ENCODE assay signal across 8 cellular contexts in the genomic region with DNA sequence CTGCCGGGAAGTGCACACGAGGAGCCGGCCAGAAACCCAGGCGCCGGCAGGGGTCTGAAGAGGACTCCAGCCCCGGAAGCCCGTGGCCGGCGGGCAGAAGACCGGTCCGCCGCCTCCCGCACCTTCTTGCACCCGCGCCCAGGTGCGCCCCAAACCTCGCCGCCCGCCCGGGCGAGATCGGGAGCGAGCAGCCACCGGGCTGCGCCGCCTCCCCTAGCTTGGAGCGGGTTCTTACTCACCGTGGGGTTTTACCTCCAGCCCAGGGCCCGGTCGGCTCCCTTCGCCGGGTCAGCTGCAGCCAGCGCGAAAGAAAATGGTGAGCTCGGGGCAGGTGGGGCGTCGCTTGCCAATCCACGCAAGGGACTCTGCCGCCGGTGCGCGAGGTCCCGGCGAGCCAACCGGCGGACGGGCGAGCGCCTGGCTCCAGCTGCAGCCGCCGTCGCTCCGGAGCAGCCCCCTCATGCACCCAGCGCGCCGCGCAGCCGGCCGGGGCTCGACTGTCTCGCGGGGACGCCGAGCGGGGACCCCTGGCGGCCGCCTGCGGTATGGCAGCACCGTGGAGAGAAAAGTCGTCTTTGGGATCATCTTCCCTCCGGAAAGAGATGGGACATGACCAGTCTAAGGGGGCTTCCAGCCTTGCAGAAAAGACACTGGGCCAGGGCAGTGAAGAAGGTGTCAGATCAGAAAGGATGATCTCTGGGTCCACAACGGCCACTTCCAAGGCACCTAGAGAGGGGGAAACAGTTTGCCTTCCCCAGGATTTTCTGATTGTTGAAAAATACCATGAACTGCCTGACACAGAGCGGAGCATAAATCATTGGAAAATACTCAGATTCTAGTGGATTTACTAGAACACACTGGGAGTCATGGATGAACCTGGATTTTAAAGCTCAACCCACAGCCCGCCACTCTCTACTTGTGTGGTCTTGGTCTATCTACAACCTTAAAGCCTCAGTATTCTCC.
DNase-seq lines count a peak whose midpoint lies in the region; ATAC-seq lines count a peak whose summit lies in the region.

A gene (minus strand): TSS at position 499 of the 963 bp plus-strand sequence. CDS start 74,264 bp downstream, outside the sequence.

- peak within 1 kb of the TSS; percentile 97 for H3K4me3 Mint-ChIP-seq in memory B cell

- ATAC-seq in GM18909 (IDR thresholded peaks at IDR 0.05; ENCODE audit: poor library complexity, unreplicated experiment) = peak; percentile 79
- peak; percentile 75 for ATAC-seq in HG03139 (IDR thresholded peaks at IDR 0.05; ENCODE audit: unreplicated experiment)
- ATAC-seq in memory B cell (ENCODE audit: low read depth) = peak; percentile 71

- H3K27me3 Mint-ChIP-seq in memory B cell = no peaks in the 10 kb centered on the region

- H3K4me1 Mint-ChIP-seq in memory B cell = peaks cover 36% of the 10 kb centered on the region

- peak; percentile 88 for DNase-seq in AG08396 (ENCODE audit: low spot score)
- DNase-seq in NCI-H510A (lab: John Stamatoyannopoulos, UW) = peak; percentile 15
- peak; percentile 48 to 54 for DNase-seq in activated CD8-positive, alpha-beta memory T cell treated with anti-CD3 and anti-CD28 coated beads for 4 hours (ENCODE audit: low read depth in 2 of 2)
- DNase-seq in effector CD8-positive, alpha-beta T cell (lab: John Stamatoyannopoulos, UW) = peak; percentile 68
- DNase-seq in memory B cell (ENCODE audit: low spot score in 2 of 2) = peak; percentile 83 to 85
- peak; percentile 61 for DNase-seq in stimulated activated CD8-positive, alpha-beta memory T cell treated with anti-CD3 and anti-CD28 coated beads, Interleukin-12 subunit alpha, Interleukin-12 subunit beta, amount 100 ng/mL, for 1 hour (ENCODE audit: low read depth)

- H3K9me3 Mint-ChIP-seq in memory B cell = no peaks in the 10 kb centered on the region

- peak within 1 kb of the TSS; percentile 95 for H3K27ac Mint-ChIP-seq in memory B cell

- peaks cover under 1% of the 10 kb centered on the region for H3K36me3 Mint-ChIP-seq in memory B cell

Comparison
In these comparisons a context has a peak if more than half of its experiments do, and no peak if none do; other contexts are left out.
1. Peak in every context shown above with its lines: DNase-seq and ATAC-seq.
2. DNase-seq: peak in every context shown above with its lines; median percentile 88 in AG08396; 84 in memory B cell; 68 in effector CD8-positive, alpha-beta T cell; 61 in stimulated activated CD8-positive, alpha-beta memory T cell treated with anti-CD3 and anti-CD28 coated beads, Interleukin-12 subunit alpha, Interleukin-12 subunit beta, amount 100 ng/mL, for 1 hour; 51 in activated CD8-positive, alpha-beta memory T cell treated with anti-CD3 and anti-CD28 coated beads for 4 hours; 15 in NCI-H510A.